In genomic region chr12:43267782-43268181, GRCh38 we compare ENCODE assay signal across 18 cellular contexts.
"Had no signal": no experiment of that assay in that cellular context is flagged by ENCODE, and none has a peak within 500 bp of the region (broad histone marks: within the 10 kb centered on the region; RNA-seq: fewer than 3 reads in every experiment).

No MANE protein-coding gene starts in this region.

- H3K27me3 Mint-ChIP-seq: activated CD4-positive, alpha-beta T cell treated with anti-CD3 and anti-CD28 coated beads for 36 hours; activated CD8-positive, alpha-beta T cell treated with anti-CD3 and anti-CD28 coated beads for 36 hours; stimulated activated naive CD8-positive, alpha-beta T cell treated with anti-CD3 and anti-CD28 coated beads, Interleukin-15, amount 100 ng/mL, for 72 hours had no signal

- H3K4me2 ChIP-seq: hepatocyte had no signal

- H3K36me3 Mint-ChIP-seq: activated naive CD4-positive, alpha-beta T cell treated with anti-CD3 and anti-CD28 coated beads, Interleukin-2, amount 50 U/mL, for 72 hours had no signal

- H3K9me3 Mint-ChIP-seq: activated CD8-positive, alpha-beta T cell treated with anti-CD3 and anti-CD28 coated beads for 36 hours; T-helper 2 cell treated with Interferon-gamma antibody and Interleukin-4, amounts not matched to agents 5 μg/mL and 100 μg/mL, for 36 hours had no signal

- H3K4me1 Mint-ChIP-seq: activated CD4-positive, alpha-beta T cell treated with anti-CD3 and anti-CD28 coated beads for 36 hours; neural crest cell; stimulated activated naive CD8-positive, alpha-beta T cell treated with anti-CD3 and anti-CD28 coated beads, Interleukin-15, amount 100 ng/mL, for 72 hours had no signal

- H3K9me3 ChIP-seq: right atrium auricular region, testis, upper lobe of left lung had no signal

- H3K27me3 ChIP-seq: cardiac muscle cell, hepatocyte, right atrium auricular region, testis, upper lobe of left lung had no signal

- FAIRE-seq: kidney had no signal

- H3K4me1 ChIP-seq: right atrium auricular region, testis had no signal

- DNase-seq: activated CD4-positive, alpha-beta T cell treated with anti-CD3 and anti-CD28 coated beads for 36 hours; activated CD8-positive, alpha-beta memory T cell treated with anti-CD3 and anti-CD28 coated beads, Interleukin-2, amount 50 U/mL, for 4 hours; activated CD8-positive, alpha-beta T cell treated with anti-CD3 and anti-CD28 coated beads for 36 hours; activated gamma-delta T cell; activated T-cell treated with anti-CD3 and anti-CD28 coated beads, Interleukin-2, amount 50 U/mL, for 72 hours; dorsolateral prefrontal cortex; kidney; stimulated activated naive CD8-positive, alpha-beta T cell treated with anti-CD3 and anti-CD28 coated beads, Interleukin-15, amount 100 ng/mL, for 72 hours; testis; upper lobe of left lung had no signal

- H3K4me3 Mint-ChIP-seq: activated CD4-positive, alpha-beta T cell treated with anti-CD3 and anti-CD28 coated beads for 36 hours; activated CD8-positive, alpha-beta T cell treated with anti-CD3 and anti-CD28 coated beads for 36 hours; activated T-cell treated with anti-CD3 and anti-CD28 coated beads, Interleukin-2, amount 50 U/mL, for 72 hours; neural crest cell; stimulated activated naive CD8-positive, alpha-beta T cell treated with anti-CD3 and anti-CD28 coated beads, Interleukin-15, amount 100 ng/mL, for 72 hours; T-helper 2 cell treated with Interferon-gamma antibody and Interleukin-4, amounts not matched to agents 5 μg/mL and 100 μg/mL, for 36 hours had no signal

- H3K79me2 ChIP-seq: hepatocyte had no signal

- H3K27ac ChIP-seq: cardiac muscle cell, dorsolateral prefrontal cortex, hepatocyte, right atrium auricular region, testis, VCaP had no signal

- H2AFZ ChIP-seq: hepatocyte had no signal

- H3K27ac Mint-ChIP-seq: activated CD4-positive, alpha-beta T cell treated with anti-CD3 and anti-CD28 coated beads for 36 hours; activated CD8-positive, alpha-beta T cell treated with anti-CD3 and anti-CD28 coated beads for 36 hours; activated naive CD4-positive, alpha-beta T cell treated with anti-CD3 and anti-CD28 coated beads, Interleukin-2, amount 50 U/mL, for 72 hours; activated T-cell treated with anti-CD3 and anti-CD28 coated beads, Interleukin-2, amount 50 U/mL, for 72 hours; stimulated activated naive CD8-positive, alpha-beta T cell treated with anti-CD3 and anti-CD28 coated beads, Interleukin-15, amount 100 ng/mL, for 72 hours; T-helper 2 cell treated with Interferon-gamma antibody and Interleukin-4, amounts not matched to agents 5 μg/mL and 100 μg/mL, for 36 hours had no signal

- ATAC-seq: activated CD4-positive, alpha-beta T cell treated with anti-CD3 and anti-CD28 coated beads for 36 hours; activated CD8-positive, alpha-beta T cell treated with anti-CD3 and anti-CD28 coated beads for 36 hours; activated naive CD4-positive, alpha-beta T cell treated with anti-CD3 and anti-CD28 coated beads, Interleukin-2, amount 50 U/mL, for 72 hours; activated T-cell treated with anti-CD3 and anti-CD28 coated beads, Interleukin-2, amount 50 U/mL, for 72 hours; esophagus mucosa; stimulated activated naive CD8-positive, alpha-beta T cell treated with anti-CD3 and anti-CD28 coated beads, Interleukin-15, amount 100 ng/mL, for 72 hours had no signal
